In the genomic region with DNA sequence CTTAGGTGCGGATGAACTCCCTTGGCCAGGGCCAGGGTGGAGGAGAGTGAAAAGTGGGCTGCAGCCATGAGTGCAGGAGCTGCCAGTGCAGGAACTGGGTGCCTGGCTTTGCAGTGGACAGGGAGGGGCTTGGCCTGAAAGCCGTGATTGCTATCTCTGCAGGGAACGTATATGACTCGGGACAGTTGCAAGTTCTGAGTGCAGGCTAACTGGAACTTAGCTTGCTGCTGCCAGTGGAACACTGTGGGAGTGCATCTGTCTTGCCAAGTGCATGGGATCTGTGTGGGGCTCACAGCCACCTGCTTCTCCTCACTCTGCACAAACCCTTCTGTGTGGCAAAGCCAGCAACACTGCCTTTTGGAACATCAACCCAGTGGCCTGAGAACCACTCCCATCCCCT, we compare ENCODE assay signal across 18 cellular contexts. TPM values are rescaled to one million over a fixed set of nuclear protein-coding genes. Genes with fewer than 3 reads are reported as not detected.
DNase-seq lines count a peak whose midpoint lies in the region; ATAC-seq, FAIRE-seq and TF ChIP-seq lines count a peak whose summit lies in the region.
"Had no signal": no experiment of that assay in that cellular context is flagged by ENCODE, and none has a peak within 500 bp of the region (broad histone marks: within the 10 kb centered on the region; RNA-seq: fewer than 3 reads in every experiment).

No MANE protein-coding gene starts in this region.

- no peak for FAIRE-seq in A549 (lab: Jason Lieb, UNC)
- FAIRE-seq: GM12891, GM18507 had no signal

- no peaks in the 10 kb centered on the region for H3K27me3 Mint-ChIP-seq in activated T-cell treated with anti-CD3 and anti-CD28 coated beads, Interleukin-2, amount 50 U/mL, for 4 hours (ENCODE audit: low read depth)
- H3K27me3 Mint-ChIP-seq: CD4-positive, alpha-beta memory T cell had no signal

- POLR2A ChIA-PET in A549 (lab: Yijun Ruan, JAX) = no interaction called here

- no peak for TF ChIP-seq RAD21 in A549 (conservative IDR thresholded peaks at IDR 0.05 in 1 of 2, IDR thresholded peaks at IDR 0.05 in 1 of 2)

- no peak overlapping the region for H3K27ac ChIP-seq in A549

- peaks cover 13% of the 10 kb centered on the region; the same call in 2 of the 3 replicates for H3K9me3 ChIP-seq in A549
- no peaks in the 10 kb centered on the region for H3K9me3 ChIP-seq in BE2C
- H3K9me3 ChIP-seq: HAP-1 had no signal

- TF ChIP-seq EP300 in A549 (IDR thresholded peaks at IDR 0.05) = no peak

- no peak overlapping the region for H3K4me2 ChIP-seq in A549
- H3K4me2 ChIP-seq: GM23338 had no signal

- peaks cover 57% of the 10 kb centered on the region for H3K9me3 Mint-ChIP-seq in activated T-cell treated with anti-CD3 and anti-CD28 coated beads, Interleukin-2, amount 50 U/mL, for 4 hours

- no peak for TF ChIP-seq CTCF in A549 (IDR thresholded peaks at IDR 0.05)
- no peak for TF ChIP-seq CTCF in BE2C (IDR thresholded peaks at IDR 0.05; ENCODE audit: low read depth, low read length)

- TF ChIP-seq POLR2A in A549 (IDR thresholded peaks at IDR 0.05; ENCODE audit: low read length) (no peak), erythroblast (IDR thresholded peaks at IDR 0.05; ENCODE audit: low read length) (no peak)

- H3K4me3 ChIP-seq in A549 (no peak overlapping the region), BE2C (ENCODE audit: low read depth, low read length) (no peak overlapping the region)
- H3K4me3 ChIP-seq: GM23338, HAP-1 had no signal

- H3K4me3 Mint-ChIP-seq in activated T-cell treated with anti-CD3 and anti-CD28 coated beads, Interleukin-2, amount 50 U/mL, for 4 hours = no peak overlapping the region
- H3K4me3 Mint-ChIP-seq: CD4-positive, alpha-beta memory T cell; GM23338; HFFc6 had no signal

- CTCF ChIA-PET in A549 (lab: Yijun Ruan, JAX) = no interaction called here

- no peaks in the 10 kb centered on the region for H3K36me3 ChIP-seq in BE2C
- H3K36me3 ChIP-seq: HAP-1 had no signal

- peaks cover 54% of the 10 kb centered on the region for H3K36me3 Mint-ChIP-seq in activated T-cell treated with anti-CD3 and anti-CD28 coated beads, Interleukin-2, amount 50 U/mL, for 4 hours (ENCODE audit: insufficient read depth)

- DNase-seq in A549 (ENCODE audit: low read depth in 1 of 2, low spot score in 1 of 2) (no peak), BE2C (peak; percentile 43), erythroblast (lab: John Stamatoyannopoulos, UW) (peak; percentile 22 to 28), HK-2 (ENCODE audit: unreplicated experiment) (no peak)
- DNase-seq in activated T-cell treated with anti-CD3 and anti-CD28 coated beads, Interleukin-2, amount 50 U/mL, for 4 hours = no peak
- DNase-seq: 8988T; C1 segment of cervical spinal cord; Calu3; CD4-positive, alpha-beta memory T cell; DMS79 treated with DMSO at 0.1 percent for 48 hours; GF-D8; HFFc6 had no signal

- peak; percentile 24 to 36; a peak in 4 of 6 replicates for ATAC-seq in A549
- no peak for ATAC-seq in HG02763 (IDR thresholded peaks at IDR 0.05; ENCODE audit: unreplicated experiment)
- ATAC-seq in activated T-cell treated with anti-CD3 and anti-CD28 coated beads, Interleukin-2, amount 50 U/mL, for 4 hours = no peak
- ATAC-seq: GM23338 had no signal

- WGBS in A549 (ENCODE audit: missing lambda C conversion rate) = 48% methylated on average over 4 of the region's 4 CpGs

- no peaks in the 10 kb centered on the region for H3K27me3 ChIP-seq in BE2C

- no peaks in the 10 kb centered on the region for H3K4me1 Mint-ChIP-seq in activated T-cell treated with anti-CD3 and anti-CD28 coated beads, Interleukin-2, amount 50 U/mL, for 4 hours (ENCODE audit: low read depth)
- H3K4me1 Mint-ChIP-seq: CD4-positive, alpha-beta memory T cell; GM23338 had no signal

- no peaks in the 10 kb centered on the region for H3K4me1 ChIP-seq in A549
- H3K4me1 ChIP-seq in BE2C = no peaks in the 10 kb centered on the region
- H3K4me1 ChIP-seq: HAP-1 had no signal

TF ChIP-seq in A549, 52 proteins besides CTCF, POLR2A, EP300 and RAD21:
- TF ChIP-seq RNF2 (IDR thresholded peaks at IDR 0.05; ENCODE audit: borderline replicate concordance, low read depth) (no peak), ZFP36 (IDR thresholded peaks at IDR 0.05; ENCODE audit: borderline replicate concordance, partially characterized antibody) (no peak), HEYL (CRISPR knock-in tag; IDR thresholded peaks at IDR 0.05) (no peak), FOXS1 (CRISPR knock-in tag; IDR thresholded peaks at IDR 0.05) (no peak), RCOR1 (IDR thresholded peaks at IDR 0.05; ENCODE audit: low read depth, low read length) (no peak), FOSL2 (IDR thresholded peaks at IDR 0.05) (no peak), FOSL2 (CRISPR knock-in tag; IDR thresholded peaks at IDR 0.05) (no peak), HOXA7 (CRISPR knock-in tag; IDR thresholded peaks at IDR 0.05) (no peak), GATA3 (IDR thresholded peaks at IDR 0.05; ENCODE audit: borderline replicate concordance) (no peak), ZC3H11A (IDR thresholded peaks at IDR 0.05) (no peak), KDM5A (IDR thresholded peaks at IDR 0.05) (no peak), CBX2 (IDR thresholded peaks at IDR 0.05; ENCODE audit: borderline replicate concordance, low read depth) (no peak)

RNA-seq across cellular contexts. Expression of gene FLACC1, which starts 36.9 kb away (rescaled TPM):
- 0.36 and 0.38 TPM in 2 replicates for polyA plus RNA-seq in A549 (2011; rRNA removed)
- polyA plus RNA-seq in A549 (2012; cell fraction: cytosol; rRNA removed) = 0.03 TPM in 1 of 2 replicates, not detected in the other
- 0.17 TPM in 1 of 2 replicates, not detected in the other for polyA plus RNA-seq in A549 (2012; cell fraction: nucleus; rRNA removed)
- 0.07 to 0.26 TPM (median 0.09 TPM) in 3 replicates for polyA plus RNA-seq in A549 (2017; fragmentation: RNase III; extraction: RNeasy Plus Mini Kit Qiagen cat#74134 plus additional on column Dnase treatment)
- polyA minus RNA-seq in A549 (2011; rRNA and poly(A)+ RNA removed) = 0.29 TPM in 1 of 2 replicates, not detected in the other
- 0.42 TPM for polyA plus RNA-seq in BE2C (2012; ENCODE audit: insufficient read depth, insufficient read length, low read depth)
- 1 to 10 TPM in 1 of 3 donors, under 1 TPM in 2; 0.63 to 1.5 (median 0.87) TPM for total RNA-seq in activated T-cell treated with anti-CD3 and anti-CD28 coated beads, Interleukin-2, amount 50 U/mL, for 4 hours
- total RNA-seq: Daoy had no signal

RNA-seq across cellular contexts. Expression of gene CASP8, which starts 59.9 kb away (rescaled TPM):
- 57.9 and 65.2 TPM in 2 replicates for polyA plus RNA-seq in A549 (2011; rRNA removed)
- polyA plus RNA-seq in A549 (2012; cell fraction: cytosol; rRNA removed) = 18.9 and 20.0 TPM in 2 replicates
- polyA plus RNA-seq in A549 (2012; cell fraction: nucleus; rRNA removed) = 38.1 and 73.7 TPM in 2 replicates
- 39.0 to 40.2 TPM (median 40.0 TPM) in 3 replicates for polyA plus RNA-seq in A549 (2017; fragmentation: RNase III; extraction: RNeasy Plus Mini Kit Qiagen cat#74134 plus additional on column Dnase treatment)
- polyA minus RNA-seq in A549 (2011; rRNA and poly(A)+ RNA removed) = 35.2 and 35.4 TPM in 2 replicates
- polyA plus RNA-seq in BE2C (2012; ENCODE audit: insufficient read depth, insufficient read length, low read depth) = 2.8 TPM
- total RNA-seq in activated T-cell treated with anti-CD3 and anti-CD28 coated beads, Interleukin-2, amount 50 U/mL, for 4 hours = 10 to 100 TPM; 31.6 to 45.8 (median 36.9) TPM

Comparison
In these comparisons a context has a peak if more than half of its experiments do, and no peak if none do; other contexts are left out.
1. ATAC-seq: peak in A549 (2 of 2); none in HG02763 (single experiment) and activated T-cell treated with anti-CD3 and anti-CD28 coated beads, Interleukin-2, amount 50 U/mL, for 4 hours (0 of 2).
2. DNase-seq: peak in BE2C (single experiment) and erythroblast (2 of 2); none in A549 (0 of 2), HK-2 (single experiment) and activated T-cell treated with anti-CD3 and anti-CD28 coated beads, Interleukin-2, amount 50 U/mL, for 4 hours (single experiment).